Comparison of ENCODE assay signal across 16 cellular contexts in genomic region chr2:85095094-85095493, GRCh38.
"Had no signal": no experiment of that assay in that cellular context is flagged by ENCODE, and none has a peak within 500 bp of the region (broad histone marks: within the 10 kb centered on the region; RNA-seq: fewer than 3 reads in every experiment).

No MANE protein-coding gene starts in this region.

- H3K27ac ChIP-seq: esophagus squamous epithelium, lower lobe of right lung, pancreas, thoracic aorta had no signal

- H3K27ac Mint-ChIP-seq: activated naive CD8-positive, alpha-beta T cell; stimulated activated naive CD8-positive, alpha-beta T cell treated with anti-CD3 and anti-CD28 coated beads, Interleukin-15, Interleukin-2, amounts not matched to agents 100 ng/mL and 50 ng/mL, for 24 hours had no signal

- H3K36me3 ChIP-seq: esophagus squamous epithelium, lower lobe of right lung, pancreas, thoracic aorta had no signal

- ATAC-seq: activated T-cell treated with anti-CD3 and anti-CD28 coated beads, Interleukin-2, amount 50 U/mL, for 4 hours; lower lobe of right lung; pancreas had no signal

- H3K4me3 Mint-ChIP-seq: activated naive CD8-positive, alpha-beta T cell; activated T-cell treated with anti-CD3 and anti-CD28 coated beads, Interleukin-2, amount 50 U/mL, for 4 hours; naive B cell; stimulated activated naive CD8-positive, alpha-beta T cell treated with anti-CD3 and anti-CD28 coated beads, Interleukin-15, Interleukin-2, amounts not matched to agents 100 ng/mL and 50 ng/mL, for 24 hours had no signal

- H3K36me3 Mint-ChIP-seq: activated naive CD8-positive, alpha-beta T cell; naive B cell had no signal

- H3K9me3 Mint-ChIP-seq: activated T-cell treated with anti-CD3 and anti-CD28 coated beads, Interleukin-2, amount 50 U/mL, for 4 hours; stimulated activated naive CD8-positive, alpha-beta T cell treated with anti-CD3 and anti-CD28 coated beads, Interleukin-15, Interleukin-2, amounts not matched to agents 100 ng/mL and 50 ng/mL, for 24 hours had no signal

- H3K4me3 ChIP-seq: esophagus squamous epithelium, lower lobe of right lung, pancreas, thoracic aorta had no signal

- H3K4me1 Mint-ChIP-seq: naive B cell had no signal

- H3K27me3 ChIP-seq: esophagus squamous epithelium, pancreas had no signal

- DNase-seq: activated CD4-positive, alpha-beta T cell treated with anti-CD3 and anti-CD28 coated beads for 1 hour; activated CD4-positive, alpha-beta T cell treated with anti-CD3 and anti-CD28 coated beads, Interleukin-2, amount 50 U/mL, for 48 hours; activated effector memory CD4-positive, alpha-beta T cell treated with anti-CD3 and anti-CD28 coated beads, Interleukin-2, amount 50 U/mL, for 16 hours; activated T-cell treated with anti-CD3 and anti-CD28 coated beads, Interleukin-2, amount 50 U/mL, for 4 hours; anterior cingulate cortex; esophagus squamous epithelium; hypothalamus; lower lobe of right lung; naive B cell; pancreas; stimulated activated CD4-positive, alpha-beta T cell treated with anti-CD3 and anti-CD28 coated beads, Interleukin-15, amount 100 ng/mL, for 24 hours; stimulated activated CD4-positive, alpha-beta T cell treated with anti-CD3 and anti-CD28 coated beads, Interleukin-4, amount 100 ng/mL, for 24 hours; T1000 had no signal

- H3K4me1 ChIP-seq: lower lobe of right lung, pancreas had no signal

- H3K9me3 ChIP-seq: esophagus squamous epithelium, lower lobe of right lung, pancreas, thoracic aorta had no signal
